In the genomic region with DNA sequence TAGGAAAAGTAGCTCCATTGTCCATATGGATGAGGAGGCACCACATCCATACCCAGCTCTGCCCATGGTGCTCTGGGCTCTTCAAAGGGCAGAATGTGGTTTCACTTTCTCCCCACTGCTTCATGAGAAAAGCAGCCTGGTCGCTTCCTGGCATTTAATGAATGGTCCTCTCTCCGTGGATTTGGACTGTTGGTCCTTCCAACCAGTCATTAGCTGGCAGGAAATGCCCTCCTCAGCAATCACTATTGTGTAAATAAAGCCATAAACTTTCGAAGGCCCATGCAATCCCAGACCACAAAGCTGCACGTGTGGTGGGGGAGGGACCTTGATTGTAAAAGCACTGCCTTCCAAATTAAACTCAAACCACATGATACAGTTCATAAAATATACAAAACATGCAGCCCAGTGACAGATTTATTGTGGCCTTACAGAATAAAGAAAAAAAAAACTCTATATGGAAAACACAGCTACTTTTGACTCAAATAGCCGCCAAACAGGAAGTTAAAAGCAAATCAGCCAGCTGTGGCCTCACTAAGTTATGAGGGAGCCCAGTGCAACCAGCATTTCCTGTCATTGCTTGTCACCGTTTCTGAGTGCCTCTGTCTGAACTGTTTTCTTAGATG, we compare ENCODE assay signal across 8 cellular contexts. TPM values are rescaled to one million over a fixed set of nuclear protein-coding genes. Genes with fewer than 3 reads are reported as not detected.
A peak's percentile ranks its signal among the peaks of the same experiment; 100 is the strongest.
DNase-seq lines count a peak whose midpoint lies in the region; ATAC-seq and TF ChIP-seq lines count a peak whose summit lies in the region.

No MANE protein-coding gene starts in this region.

- ATAC-seq in GM21390 (IDR thresholded peaks at IDR 0.05; ENCODE audit: unreplicated experiment) (peak; percentile 86), left lung (peak; percentile 86)

- H3K27me3 ChIP-seq in HL-60 (ENCODE audit: insufficient read depth, poor library complexity, severe bottlenecking) (no peaks in the 10 kb centered on the region), SJCRH30 (no peaks in the 10 kb centered on the region), left lung (no peaks in the 10 kb centered on the region)

- no peaks in the 10 kb centered on the region for H3K36me3 Mint-ChIP-seq in brain

- H3K36me3 ChIP-seq in SJCRH30 (no peaks in the 10 kb centered on the region), left lung (no peaks in the 10 kb centered on the region)

- H3K4me1 ChIP-seq in SJCRH30 (peaks cover 6% of the 10 kb centered on the region; the same call in 1 of the 2 replicates), left lung (peaks cover 0 to 17% of the 10 kb centered on the region in 2 donors)

- H3K4me3 ChIP-seq in HL-60 (replicated peaks; ENCODE audit: insufficient read depth, low read length) (peak overlapping the region; percentile 38), SJCRH30 (peak overlapping the region; percentile 47), left lung (peak overlapping the region in 1 of 2 donors; percentile 32)

- peak overlapping the region; percentile 47 to 82 (median 74) for H3K4me3 Mint-ChIP-seq in brain

- H3K4me1 Mint-ChIP-seq in brain: peaks cover 60% of the 10 kb centered on the region

- peaks cover 4% of the 10 kb centered on the region for H3K27me3 Mint-ChIP-seq in brain

- H3K27ac ChIP-seq in HL-60 (replicated peaks): peak overlapping the region; percentile 80
- H3K27ac ChIP-seq in SJCRH30: peak overlapping the region; percentile 74
- peak overlapping the region; percentile 80 to 84 for H3K27ac ChIP-seq in left lung

- no peak for TF ChIP-seq CTCF in HL-60 (IDR thresholded peaks at IDR 0.05; ENCODE audit: insufficient read depth, low read length)
- TF ChIP-seq CTCF in brain (conservative IDR thresholded peaks at IDR 0.05): no peak
- TF ChIP-seq CTCF in left lung (IDR thresholded peaks at IDR 0.05): no peak

- H3K9me3 ChIP-seq in SJCRH30 (replicated peaks) (no peaks in the 10 kb centered on the region), left lung (no peaks in the 10 kb centered on the region)

- no peaks in the 10 kb centered on the region for H3K9me3 Mint-ChIP-seq in brain

- DNase-seq in GF-D8 (lab: John Stamatoyannopoulos, UW) (peak; percentile 67), HL-60 (ENCODE audit: low read depth in 1 of 2, low spot score in 1 of 2) (peak; percentile 59 to 81), SJCRH30 (peak in 1 of 2 experiments; percentile 48), left lung (peak in 1 of 2 donors; percentile 30), NCI-H82 treated with DMSO at 0.1 percent for 48 hours (lab: John Stamatoyannopoulos, UW; ENCODE audit: unreplicated experiment) (no peak)
- DNase-seq in stimulated activated naive CD4-positive, alpha-beta T cell (lab: John Stamatoyannopoulos, UW): peak; percentile 1 to 40 (median 18)

- peak overlapping the region in 4 of 5 experiments; percentile 68 to 93 (median 90) for H3K27ac Mint-ChIP-seq in brain

- intact Hi-C loops in left lung (cut with DNase I): no loop called here

RNA-seq across cellular contexts. Expression of a gene that starts 8.1 kb away (rescaled TPM):
- 23.8 and 29.9 TPM in 2 replicates for total RNA-seq in SJCRH30 (2014; rRNA removed; shearing (Covaris generic))
- 17.2 TPM for polyA plus RNA-seq in brain (ENCODE audit: insufficient read depth, low read depth, low replicate concordance)
- total RNA-seq in left lung: 10 to 100 TPM; 20.4 to 21.6 TPM
